Comparison of ENCODE assay signal across 11 cellular contexts in genomic region chr2:181163139-181163538, GRCh38.
A peak's percentile ranks its signal among the peaks of the same experiment; 100 is the strongest.
DNase-seq lines count a peak whose midpoint lies in the region; ATAC-seq and TF ChIP-seq lines count a peak whose summit lies in the region.
"Had no signal": no experiment of that assay in that cellular context is flagged by ENCODE, and none has a peak within 500 bp of the region (broad histone marks: within the 10 kb centered on the region; RNA-seq: fewer than 3 reads in every experiment).

No MANE protein-coding gene starts in this region.

- intact Hi-C loops in CD8-positive, alpha-beta T cell (cut with DNase I, micrococcal nuclease), result loop anchor here (1.0 to 5.0 kb wide), 3 partner anchors 9 to 46 kb away; no protein-coding TSS in a partner anchor

- DNase-seq in CD8-positive, alpha-beta T cell, result peak in 2 of 7 experiments; percentile 28 to 46
- no peak for DNase-seq in SK-N-DZ (ENCODE audit: low spot score)
- DNase-seq in NCI-H82 treated with DMSO at 0.1 percent for 48 hours (lab: John Stamatoyannopoulos, UW; ENCODE audit: unreplicated experiment), result no peak
- DNase-seq in stimulated activated CD4-positive, alpha-beta T cell treated with anti-CD3 and anti-CD28 coated beads, Interleukin-12 subunit alpha, Interleukin-12 subunit beta, amount 100 ng/mL, for 4 hours, result no peak
- no peak for DNase-seq in NCI-H2107 (lab: John Stamatoyannopoulos, UW)
- DNase-seq: IMR-90, mesenchymal stem cell, NCI-H1092 treated with DMSO at 0.1 percent for 48 hours had no signal

- peaks cover 51% of the 10 kb centered on the region for H3K36me3 Mint-ChIP-seq in CD8-positive, alpha-beta T cell
- H3K36me3 Mint-ChIP-seq in activated naive CD8-positive, alpha-beta T cell, result peaks cover 20% of the 10 kb centered on the region

- no peaks in the 10 kb centered on the region for H3K27me3 Mint-ChIP-seq in CD8-positive, alpha-beta T cell (ENCODE audit: low read depth)
- H3K27me3 Mint-ChIP-seq in activated naive CD8-positive, alpha-beta T cell, result no peaks in the 10 kb centered on the region

- H3K27ac Mint-ChIP-seq in CD8-positive, alpha-beta T cell, result peak overlapping the region; percentile 85
- peak overlapping the region; percentile 56 for H3K27ac Mint-ChIP-seq in activated naive CD8-positive, alpha-beta T cell

- H3K4me3 ChIP-seq in CD8-positive, alpha-beta T cell (ENCODE audit: low read depth, low read length), result no peak overlapping the region

- peaks cover 31% of the 10 kb centered on the region for H3K4me1 ChIP-seq in CD8-positive, alpha-beta T cell (ENCODE audit: insufficient read depth, low read length)

- no peak overlapping the region for H3K27ac ChIP-seq in CD8-positive, alpha-beta T cell (ENCODE audit: low read depth, low read length)

- ATAC-seq in CD8-positive, alpha-beta T cell, result peak; percentile 64
- ATAC-seq in GM18511 (IDR thresholded peaks at IDR 0.05; ENCODE audit: unreplicated experiment) (peak; percentile 41), HG03354 (IDR thresholded peaks at IDR 0.05; ENCODE audit: poor library complexity, severe bottlenecking, unreplicated experiment) (peak; percentile 47)

- peaks cover 5% of the 10 kb centered on the region for H3K9me3 ChIP-seq in CD8-positive, alpha-beta T cell (ENCODE audit: low read length)

- peaks cover 22% of the 10 kb centered on the region for H3K9me3 Mint-ChIP-seq in CD8-positive, alpha-beta T cell
- peaks cover 8% of the 10 kb centered on the region for H3K9me3 Mint-ChIP-seq in activated naive CD8-positive, alpha-beta T cell (ENCODE audit: low read depth)

- H3K4me1 Mint-ChIP-seq in CD8-positive, alpha-beta T cell (ENCODE audit: low read depth), result peaks cover 58% of the 10 kb centered on the region
- peaks cover 48% of the 10 kb centered on the region for H3K4me1 Mint-ChIP-seq in activated naive CD8-positive, alpha-beta T cell (ENCODE audit: low read depth)

- POLR2A ChIA-PET in CD8-positive, alpha-beta T cell (lab: Charles Lee), result interaction anchor here (0.7 kb wide), 1 partner anchor 256 kb away, joined by 4 read pairs; no protein-coding TSS in a partner anchor

- no peaks in the 10 kb centered on the region for H3K36me3 ChIP-seq in CD8-positive, alpha-beta T cell (ENCODE audit: insufficient read depth, low read length)

- H3K27me3 ChIP-seq in CD8-positive, alpha-beta T cell (ENCODE audit: insufficient read depth, low read length), result no peaks in the 10 kb centered on the region

- no peak overlapping the region for H3K4me3 Mint-ChIP-seq in CD8-positive, alpha-beta T cell
- H3K4me3 Mint-ChIP-seq in activated naive CD8-positive, alpha-beta T cell, result no peak overlapping the region

- CTCF ChIA-PET in CD8-positive, alpha-beta T cell (lab: Charles Lee), result no interaction called here

- TF ChIP-seq CTCF in CD8-positive, alpha-beta T cell (IDR thresholded peaks at IDR 0.05), result no peak
